ENCODE assay signal across 16 cellular contexts in genomic region chr13:42602910-42603309, GRCh38. TPM values are rescaled to one million over a fixed set of nuclear protein-coding genes. Genes with fewer than 3 reads are reported as not detected.
DNase-seq lines count a peak whose midpoint lies in the region; ATAC-seq and TF ChIP-seq lines count a peak whose summit lies in the region.
"Had no signal": no experiment of that assay in that cellular context is flagged by ENCODE, and none has a peak within 500 bp of the region (broad histone marks: within the 10 kb centered on the region; RNA-seq: fewer than 3 reads in every experiment).

No MANE protein-coding gene starts in this region.

- no peaks in the 10 kb centered on the region for H4K20me1 ChIP-seq in hepatocyte (ENCODE audit: insufficient read depth, poor library complexity, severe bottlenecking)

- no peaks in the 10 kb centered on the region for H3K79me2 ChIP-seq in hepatocyte

- intact Hi-C loops in esophagus squamous epithelium (cut with DNase I) = no loop called here
- intact Hi-C loops in head of caudate nucleus (cut with DNase I) = no loop called here

- H3K36me3 ChIP-seq in hepatocyte (replicated peaks; ENCODE audit: insufficient read depth, low read depth) = no peaks in the 10 kb centered on the region
- H3K36me3 ChIP-seq in esophagus squamous epithelium = no peaks in the 10 kb centered on the region
- H3K36me3 ChIP-seq: heart right ventricle, neutrophil had no signal

- TF ChIP-seq POLR2A in esophagus squamous epithelium (IDR thresholded peaks at IDR 0.05) = no peak

- no peaks in the 10 kb centered on the region for H3K9me2 ChIP-seq in hepatocyte (replicated peaks; ENCODE audit: insufficient read depth)

- no peak overlapping the region for H2AFZ ChIP-seq in hepatocyte

- H3K27me3 ChIP-seq in hepatocyte (no peaks in the 10 kb centered on the region), esophagus squamous epithelium (peaks cover 0 to 9% (median 0%) of the 10 kb centered on the region in 4 donors)
- H3K27me3 ChIP-seq: neutrophil had no signal

- H3K9me3 ChIP-seq in hepatocyte (ENCODE audit: low read depth) (no peaks in the 10 kb centered on the region), esophagus squamous epithelium (no peaks in the 10 kb centered on the region)
- H3K9me3 ChIP-seq: heart right ventricle, neutrophil had no signal

- ATAC-seq in GM18867 (IDR thresholded peaks at IDR 0.05; ENCODE audit: unreplicated experiment) (peak; percentile 94), GM21529 (IDR thresholded peaks at IDR 0.05; ENCODE audit: unreplicated experiment) (peak; percentile 87), HG03139 (IDR thresholded peaks at IDR 0.05; ENCODE audit: unreplicated experiment) (peak; percentile 86)
- ATAC-seq: activated T-cell treated with anti-CD3 and anti-CD28 coated beads, Interleukin-2, amount 50 U/mL, for 72 hours; heart right ventricle; left ventricle myocardium superior had no signal

- 73% methylated on average over 1 of the region's 1 CpG for WGBS in hepatocyte (ENCODE audit: low lambda C conversion rate, missing lambda C conversion rate)
- 50 to 78% methylated on average over 1 of the region's 1 CpG for WGBS in esophagus squamous epithelium, 2 donors

- no peak for DNase-seq in hepatocyte (ENCODE audit: low spot score)
- DNase-seq in HK-2 (ENCODE audit: unreplicated experiment) = no peak
- no peak for DNase-seq in esophagus squamous epithelium (lab: John Stamatoyannopoulos, UW)
- no peak for DNase-seq in head of caudate nucleus
- no peak for DNase-seq in GM03348 (ENCODE audit: low spot score)
- DNase-seq: activated B cell treated with CpG ODN at 0.5 μM for 24 hours; activated T-cell treated with anti-CD3 and anti-CD28 coated beads, Interleukin-2, amount 50 U/mL, for 72 hours; CD4-positive, alpha-beta T cell; heart right ventricle; KG1; left ventricle myocardium superior; Right ventricle myocardium superior had no signal

- H3K4me1 ChIP-seq in hepatocyte (ENCODE audit: insufficient read depth) = no peaks in the 10 kb centered on the region
- H3K4me1 ChIP-seq in esophagus squamous epithelium = no peaks in the 10 kb centered on the region
- H3K4me1 ChIP-seq: heart right ventricle had no signal

- no peak overlapping the region for H3K4me2 ChIP-seq in hepatocyte

- no peak overlapping the region for H3K4me3 ChIP-seq in hepatocyte
- H3K4me3 ChIP-seq in esophagus squamous epithelium = no peak overlapping the region
- H3K4me3 ChIP-seq: heart right ventricle had no signal

- TF ChIP-seq CTCF in hepatocyte (IDR thresholded peaks at IDR 0.05; ENCODE audit: poor library complexity) (no peak), esophagus squamous epithelium (IDR thresholded peaks at IDR 0.05) (no peak)

- H3K27ac ChIP-seq in hepatocyte (peak overlapping the region; percentile 45), esophagus squamous epithelium (no peak overlapping the region)
- H3K27ac ChIP-seq: heart right ventricle, neutrophil had no signal

RNA-seq across cellular contexts. Expression of gene TNFSF11, which starts 29.0 kb away (rescaled TPM):
- total RNA-seq in hepatocyte (0.24 and 0.83 TPM in 2 replicates), esophagus squamous epithelium (under 1 TPM in 2 of 4 donors, not detected in 2; 0.18 to 0.45 TPM)
- 0.17 TPM in 1 of 2 replicates, not detected in the other for polyA plus RNA-seq in hepatocyte
- total RNA-seq: heart right ventricle, left ventricle myocardium superior, Right ventricle myocardium superior had no signal
- polyA plus RNA-seq: heart right ventricle had no signal
